In the genomic region with DNA sequence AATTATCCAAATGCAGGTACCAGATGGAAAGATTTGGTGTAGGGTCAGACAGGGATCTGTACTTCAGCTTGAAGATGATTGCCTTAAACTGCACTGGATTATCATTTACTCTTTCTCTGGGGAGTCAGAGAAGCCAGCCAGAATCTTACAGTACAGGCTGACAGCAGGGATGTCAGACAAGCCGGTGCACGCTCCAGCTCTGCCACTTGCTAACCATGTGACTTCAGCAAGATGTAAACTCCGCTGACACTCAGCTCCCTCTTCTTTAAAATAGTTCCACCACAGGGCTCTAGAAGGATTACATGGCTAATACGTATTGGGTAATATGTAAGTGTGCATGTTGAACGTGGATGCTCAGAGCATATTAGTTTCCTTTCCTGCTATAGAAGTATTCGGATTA, we compare ENCODE assay signal across 13 cellular contexts.
DNase-seq lines count a peak whose midpoint lies in the region; ATAC-seq and TF ChIP-seq lines count a peak whose summit lies in the region.
"Had no signal": no experiment of that assay in that cellular context is flagged by ENCODE, and none has a peak within 500 bp of the region (broad histone marks: within the 10 kb centered on the region; RNA-seq: fewer than 3 reads in every experiment).

No MANE protein-coding gene starts in this region.

- H3K4me1 ChIP-seq in left ventricle myocardium inferior (peaks cover 67% of the 10 kb centered on the region), mammary epithelial cell (ENCODE audit: insufficient read depth, low read length) (no peaks in the 10 kb centered on the region), stomach smooth muscle (ENCODE audit: control insufficient read depth, insufficient read depth, low read length) (peaks cover 49% of the 10 kb centered on the region), gastrocnemius medialis (peaks cover 13 to 15% of the 10 kb centered on the region in 2 donors)

- no peak overlapping the region for H2AFZ ChIP-seq in mammary epithelial cell (ENCODE audit: low read depth, low read length)

- H3K9ac ChIP-seq in mammary epithelial cell (ENCODE audit: insufficient read depth, low read length): no peak overlapping the region
- H3K9ac ChIP-seq in stomach smooth muscle (ENCODE audit: low read length in 2 of 2): no peak overlapping the region

- no peak for ATAC-seq in left cardiac atrium
- no peak for ATAC-seq in gastrocnemius medialis
- ATAC-seq: SK-N-SH treated with all-trans-retinoic acid at 6 μM for 48 hours had no signal

- 17% methylated on average over 6 of the region's 6 CpGs for WGBS in mammary epithelial cell (ENCODE audit: low coverage, missing lambda C conversion rate)

- H3K27me3 ChIP-seq in left ventricle myocardium inferior (ENCODE audit: low read depth) (no peaks in the 10 kb centered on the region), mammary epithelial cell (ENCODE audit: insufficient read depth, low read length) (no peaks in the 10 kb centered on the region), stomach smooth muscle (ENCODE audit: control insufficient read depth in 1 of 2, insufficient read depth in 2 of 2, low read length in 2 of 2) (no peaks in the 10 kb centered on the region), gastrocnemius medialis (no peaks in the 10 kb centered on the region)

- no peak overlapping the region for H3K4me2 ChIP-seq in mammary epithelial cell (ENCODE audit: insufficient read depth, low read depth, low read length)

- H3K27ac ChIP-seq in left ventricle myocardium inferior (replicated peaks): peak overlapping the region; percentile 63
- no peak overlapping the region for H3K27ac ChIP-seq in mammary epithelial cell (ENCODE audit: insufficient read depth, low read depth, low read length)
- no peak overlapping the region for H3K27ac ChIP-seq in stomach smooth muscle (ENCODE audit: low read length)
- no peak overlapping the region for H3K27ac ChIP-seq in gastrocnemius medialis

- H3K9me3 ChIP-seq in left ventricle myocardium inferior (replicated peaks): no peaks in the 10 kb centered on the region
- no peaks in the 10 kb centered on the region for H3K9me3 ChIP-seq in mammary epithelial cell (replicated peaks; ENCODE audit: insufficient read depth, low read length)
- no peaks in the 10 kb centered on the region for H3K9me3 ChIP-seq in stomach smooth muscle (ENCODE audit: control insufficient read depth in 2 of 2, low read length in 2 of 2)
- no peaks in the 10 kb centered on the region for H3K9me3 ChIP-seq in gastrocnemius medialis

- TF ChIP-seq POLR2A in gastrocnemius medialis (IDR thresholded peaks at IDR 0.05): no peak

- H3K36me3 ChIP-seq in left ventricle myocardium inferior: no peaks in the 10 kb centered on the region
- no peaks in the 10 kb centered on the region for H3K36me3 ChIP-seq in mammary epithelial cell (ENCODE audit: insufficient read depth, low read length)
- H3K36me3 ChIP-seq in stomach smooth muscle (ENCODE audit: control insufficient read depth in 2 of 2, insufficient read depth in 2 of 2, low read length in 2 of 2): no peaks in the 10 kb centered on the region
- no peaks in the 10 kb centered on the region for H3K36me3 ChIP-seq in gastrocnemius medialis

- no peak for DNase-seq in left ventricle myocardium inferior
- DNase-seq in left cardiac atrium: no peak
- DNase-seq in NCI-H446 (lab: John Stamatoyannopoulos, UW): peak; percentile 32 to 56
- DNase-seq in mammary epithelial cell: peak; percentile 35
- no peak for DNase-seq in gastrocnemius medialis
- DNase-seq in RKO (ENCODE audit: low spot score): no peak
- no peak for DNase-seq in ureter (ENCODE audit: low spot score)
- DNase-seq: CD4-positive, alpha-beta memory T cell; H7; NCI-H1436; NCI-H2107 had no signal

- CTCF ChIA-PET in mammary epithelial cell (lab: Charles Lee; ENCODE audit: low non-redundant PET): interaction anchor here (0.6 to 1.0 kb wide), 2 partner anchors 61 to 545 kb away, joined by 6 to 7 read pairs; no protein-coding TSS in a partner anchor

- in situ Hi-C loops in mammary epithelial cell (cut with MboI; ENCODE audit: low sequenced_read_pairs in 2 of 2) (loop anchor here in 1 of 2 donors (10.0 kb wide), 1 partner anchor 513 kb away; no protein-coding TSS in a partner anchor), gastrocnemius medialis (cut with MboI; ENCODE audit: low sequenced_read_pairs in 4 of 4) (loop anchor here in 1 of 4 donors (10.0 kb wide), 1 partner anchor 227 kb away; no protein-coding TSS in a partner anchor)

- intact Hi-C loops in left ventricle myocardium inferior (cut with micrococcal nuclease) (no loop called here), left cardiac atrium (cut with DNase I) (loop anchor here in 1 of 2 donors (5.0 kb wide), 1 partner anchor 69 kb away; no protein-coding TSS in a partner anchor), mammary epithelial cell (cut with micrococcal nuclease) (loop anchor here (2.0 to 10.0 kb wide), 2 partner anchors 63 to 263 kb away; no protein-coding TSS in a partner anchor), gastrocnemius medialis (cut with DNase I; ENCODE audit: low total_unique reads) (loop anchor here (10.0 kb wide), 1 partner anchor 57 kb away; no protein-coding TSS in a partner anchor)

- TF ChIP-seq CTCF in left ventricle myocardium inferior (IDR thresholded peaks at IDR 0.05; ENCODE audit: borderline replicate concordance) (no peak), mammary epithelial cell (conservative IDR thresholded peaks at IDR 0.05 in 1 of 2, IDR thresholded peaks at IDR 0.05 in 1 of 2; ENCODE audit: extremely low read depth in 1 of 2, insufficient read depth in 1 of 2, low read depth in 1 of 2, low read length in 2 of 2) (no peak), gastrocnemius medialis (IDR thresholded peaks at IDR 0.05 in 4 of 5, conservative IDR thresholded peaks at IDR 0.05 in 1 of 5) (no peak)

- BruUV-seq in mammary epithelial cell (replicated peaks; lab: Mats Ljungman, UMichigan): no TSS peak

- no peaks in the 10 kb centered on the region for H4K20me1 ChIP-seq in mammary epithelial cell (ENCODE audit: insufficient read depth, low read length)

- no peak overlapping the region for H3K4me3 ChIP-seq in left ventricle myocardium inferior
- no peak overlapping the region for H3K4me3 ChIP-seq in mammary epithelial cell (replicated peaks in 1 of 3; ENCODE audit: insufficient read depth in 1 of 3, low read depth in 2 of 3, low read length in 3 of 3)
- H3K4me3 ChIP-seq in stomach smooth muscle (ENCODE audit: low read length in 2 of 2): peak overlapping the region; percentile 8 to 42
- H3K4me3 ChIP-seq in gastrocnemius medialis: no peak overlapping the region

- dilution Hi-C loops in mammary epithelial cell (cut with HindIII; ENCODE audit: low sequenced_read_pairs): no loop called here

- H3K79me2 ChIP-seq in mammary epithelial cell (ENCODE audit: insufficient read depth, low read length): no peaks in the 10 kb centered on the region

Comparison
In these comparisons a context has a peak if more than half of its experiments do, and no peak if none do; other contexts are left out.
1. DNase-seq: peak in NCI-H446 (2 of 2) and mammary epithelial cell (single experiment); none in left ventricle myocardium inferior (single experiment), left cardiac atrium (single experiment), gastrocnemius medialis (0 of 2), RKO (single experiment) and ureter (single experiment).
2. H3K4me3 ChIP-seq: peak in stomach smooth muscle (2 of 2); none in left ventricle myocardium inferior (single experiment), mammary epithelial cell (0 of 3) and gastrocnemius medialis (0 of 4).